Comparison of ENCODE assay signal across 21 cellular contexts in genomic region chr13:55230570-55230908, GRCh38.
DNase-seq lines count a peak whose midpoint lies in the region; ATAC-seq and TF ChIP-seq lines count a peak whose summit lies in the region.
"Had no signal": no experiment of that assay in that cellular context is flagged by ENCODE, and none has a peak within 500 bp of the region (broad histone marks: within the 10 kb centered on the region; RNA-seq: fewer than 3 reads in every experiment).

No MANE protein-coding gene starts in this region.

- H3K18ac ChIP-seq in H9 (ENCODE audit: insufficient read length, low read depth, low read length), result no peak overlapping the region

- H4K20me1 ChIP-seq in H9 (ENCODE audit: control insufficient read depth, insufficient read depth, insufficient read length), result no peaks in the 10 kb centered on the region

- DNase-seq in H9, result no peak
- DNase-seq in RWPE1 (ENCODE audit: low spot score), result peak; percentile 4
- DNase-seq in iPS-NIHi11 (ENCODE audit: low spot score), result peak; percentile 38
- DNase-seq in DMS153 treated with DMSO at 0.1 percent for 48 hours (lab: John Stamatoyannopoulos, UW; ENCODE audit: unreplicated experiment), result no peak
- no peak for DNase-seq in body of pancreas
- DNase-seq: ACHN, C1 segment of cervical spinal cord, DND-41, Kasumi-1, NCI-H1092 treated with DMSO at 0.1 percent for 48 hours, NCI-H146, NCI-H2029 treated with DMSO at 0.1 percent for 48 hours, NCI-H510A, SIG-M5, T-cell had no signal

- H3K27ac ChIP-seq in C4-2B (no peak overlapping the region), H9 (ENCODE audit: insufficient read length, low read depth, low read length) (no peak overlapping the region), RWPE1 (no peak overlapping the region), body of pancreas (no peak overlapping the region)
- H3K27ac ChIP-seq: HL-60 had no signal

- H3K36me3 Mint-ChIP-seq in H9 (ENCODE audit: insufficient read depth in 1 of 3, low read depth in 3 of 3), result peaks cover 2 to 27% (median 22%) of the 10 kb centered on the region in 3 experiments; a peak in 6 of 7 replicates
- H3K36me3 Mint-ChIP-seq: IgD-negative memory B cell, T-cell had no signal

- no peak overlapping the region for H3K4me3 Mint-ChIP-seq in H9
- H3K4me3 Mint-ChIP-seq: IgD-negative memory B cell, T-cell had no signal

- H3K36me3 ChIP-seq in body of pancreas (replicated peaks in 1 of 2; ENCODE audit: insufficient read depth in 1 of 2, low read depth in 2 of 2), result no peaks in the 10 kb centered on the region

- no peaks in the 10 kb centered on the region for H3K79me2 ChIP-seq in H9 (ENCODE audit: insufficient read depth, low read length)

- ATAC-seq in body of pancreas (no peak), GM21825 (IDR thresholded peaks at IDR 0.05; ENCODE audit: unreplicated experiment) (no peak)
- ATAC-seq: HCT116, SK-N-SH treated with all-trans-retinoic acid at 6 μM for 48 hours, T-cell had no signal

- H3K27me3 Mint-ChIP-seq in H9 (ENCODE audit: low read depth), result no peaks in the 10 kb centered on the region
- H3K27me3 Mint-ChIP-seq: IgD-negative memory B cell, T-cell had no signal

- no peak overlapping the region for H4K8ac ChIP-seq in H9 (replicated peaks; ENCODE audit: insufficient read length, low read depth, low read length)

- no peak for TF ChIP-seq POLR2A in body of pancreas (IDR thresholded peaks at IDR 0.05)

- H2BK5ac ChIP-seq in H9 (ENCODE audit: insufficient read length, low read length), result no peak overlapping the region

- no peaks in the 10 kb centered on the region for H3K23me2 ChIP-seq in H9 (ENCODE audit: insufficient read length, low read depth, low read length, poor library complexity, severe bottlenecking)

- H3K79me1 ChIP-seq in H9 (ENCODE audit: insufficient read depth, low read depth, low read length, poor library complexity, severe bottlenecking), result no peaks in the 10 kb centered on the region

- no peak overlapping the region for H2AFZ ChIP-seq in H9 (ENCODE audit: low read length)

- H4K5ac ChIP-seq in H9 (ENCODE audit: insufficient read length, low read depth, low read length), result no peak overlapping the region

- H3K14ac ChIP-seq in H9 (ENCODE audit: insufficient read depth, low read length), result no peak overlapping the region

- H3T11ph ChIP-seq in H9 (ENCODE audit: low read length), result no peak overlapping the region

- WGBS in H9 (ENCODE audit: extremely low coverage, insufficient read length, low lambda C conversion rate), result no CpG with 5 or more reads among the region's 3 CpGs
- WGBS in body of pancreas, 2 donors, result 52 to 54% methylated on average over 3 of the region's 3 CpGs

- no peak overlapping the region for H3K4me2 ChIP-seq in H9 (ENCODE audit: insufficient read depth, insufficient read length, low read length)

- peak overlapping the region; percentile 12 to 70 (median 57); a peak in 1 of 7 replicates for H3K27ac Mint-ChIP-seq in H9
- H3K27ac Mint-ChIP-seq: IgD-negative memory B cell, T-cell had no signal

- H2AK5ac ChIP-seq in H9 (ENCODE audit: insufficient read length, low read length), result no peak overlapping the region

- H3K9me3 ChIP-seq in H9 (ENCODE audit: control insufficient read depth, low read depth, low read length) (no peaks in the 10 kb centered on the region), body of pancreas (no peaks in the 10 kb centered on the region)

- H3K4me1 ChIP-seq in H9 (ENCODE audit: insufficient read depth, low read length) (peaks cover 3% of the 10 kb centered on the region; the same call in 1 of the 2 replicates), body of pancreas (no peaks in the 10 kb centered on the region)

- no peak overlapping the region for H3K4me3 ChIP-seq in body of pancreas

- no peak overlapping the region for H3K56ac ChIP-seq in H9 (ENCODE audit: insufficient read length, low read depth, low read length)

- no peak overlapping the region for H2BK120ac ChIP-seq in H9 (ENCODE audit: low read depth, low read length, poor library complexity, severe bottlenecking)

- CTCF ChIA-PET in RWPE1 (lab: Yijun Ruan, JAX), result no interaction called here

- no peak overlapping the region for H3K9ac ChIP-seq in H9 (ENCODE audit: extremely low read depth, insufficient read length, low read length)

- no peak overlapping the region for H3K4ac ChIP-seq in H9 (ENCODE audit: low read depth, low read length)

- no peak overlapping the region for H4K91ac ChIP-seq in H9 (ENCODE audit: insufficient read length, low read depth, low read length)

- H3K9me3 Mint-ChIP-seq in H9, result peaks cover 2% of the 10 kb centered on the region in 2 experiments; a peak in 1 of 5 replicates

- H3K23ac ChIP-seq in H9 (ENCODE audit: insufficient read length, low read depth, low read length), result no peak overlapping the region

- no peak overlapping the region for H2BK12ac ChIP-seq in H9 (ENCODE audit: insufficient read length, low read depth, low read length)

- POLR2A ChIA-PET in RWPE1 (lab: Yijun Ruan, JAX; ENCODE audit: low non-redundant PET), result no interaction called here

- H3K4me1 Mint-ChIP-seq in H9, result peaks cover 26 to 42% of the 10 kb centered on the region in 2 experiments
- H3K4me1 Mint-ChIP-seq: IgD-negative memory B cell, T-cell had no signal

- H3K27me3 ChIP-seq in H9 (ENCODE audit: insufficient read depth, low read length) (no peaks in the 10 kb centered on the region), body of pancreas (peaks cover 0 to 3% of the 10 kb centered on the region in 2 donors)

- TF ChIP-seq CTCF in C4-2B (conservative IDR thresholded peaks at IDR 0.05) (peak; percentile 8; the same call in 1 of the 2 replicates), H9 (conservative IDR thresholded peaks at IDR 0.05) (peak; percentile 60), RWPE1 (conservative IDR thresholded peaks at IDR 0.05; ENCODE audit: low read depth) (no peak), body of pancreas (IDR thresholded peaks at IDR 0.05) (no peak)

- intact Hi-C loops in body of pancreas (cut with DNase I), result no loop called here

- no peak overlapping the region for H2BK20ac ChIP-seq in H9 (ENCODE audit: low read depth, low read length, poor library complexity, severe bottlenecking)

- no peak overlapping the region for H2BK15ac ChIP-seq in H9 (ENCODE audit: low read depth, low read length)

Comparison
In these comparisons a context has a peak if more than half of its experiments do, and no peak if none do; other contexts are left out.
1. CTCF ChIP-seq: peak in C4-2B (single experiment) and H9 (single experiment); none in RWPE1 (single experiment) and body of pancreas (0 of 7).
2. DNase-seq: peak in RWPE1 (single experiment) and iPS-NIHi11 (single experiment); none in H9 (single experiment), DMS153 treated with DMSO at 0.1 percent for 48 hours (single experiment) and body of pancreas (0 of 4).